Comparison of ENCODE assay signal across 30 cellular contexts in genomic region chr9:78064075-78064474, GRCh38. TPM values are rescaled to one million over a fixed set of nuclear protein-coding genes. Genes with fewer than 3 reads are reported as not detected.
A peak's percentile ranks its signal among the peaks of the same experiment; 100 is the strongest.
DNase-seq lines count a peak whose midpoint lies in the region; FAIRE-seq and TF ChIP-seq lines count a peak whose summit lies in the region.
"Had no signal": no experiment of that assay in that cellular context is flagged by ENCODE, and none has a peak within 500 bp of the region (broad histone marks: within the 10 kb centered on the region; RNA-seq: fewer than 3 reads in every experiment).

No MANE protein-coding gene starts in this region.

- no peaks in the 10 kb centered on the region for H3K27me3 ChIP-seq in MG63
- H3K27me3 ChIP-seq in astrocyte (ENCODE audit: insufficient read depth, low read length): no peaks in the 10 kb centered on the region
- H3K27me3 ChIP-seq: body of pancreas, upper lobe of left lung had no signal

- H3K4me2 ChIP-seq in astrocyte (ENCODE audit: low read length): no peak overlapping the region

- no peak overlapping the region for H3K9ac ChIP-seq in astrocyte (ENCODE audit: low read length)

- no peaks in the 10 kb centered on the region for H3K4me1 Mint-ChIP-seq in astrocyte (ENCODE audit: low read depth, unreplicated experiment)
- no peaks in the 10 kb centered on the region for H3K4me1 Mint-ChIP-seq in chondrocyte (ENCODE audit: low read depth)
- H3K4me1 Mint-ChIP-seq: B cell had no signal

- H3K4me3 ChIP-seq in MG63 (no peak overlapping the region), astrocyte (ENCODE audit: insufficient read depth, low read depth, low read length) (no peak overlapping the region), fibroblast of the aortic adventitia (ENCODE audit: low read depth, low read length) (no peak overlapping the region)
- H3K4me3 ChIP-seq: body of pancreas, skin epidermis, upper lobe of left lung had no signal

- H3K27ac Mint-ChIP-seq in astrocyte (ENCODE audit: unreplicated experiment): no peak overlapping the region
- H3K27ac Mint-ChIP-seq in chondrocyte (ENCODE audit: unreplicated experiment): no peak overlapping the region
- H3K27ac Mint-ChIP-seq: activated naive CD4-positive, alpha-beta T cell treated with anti-CD3 and anti-CD28 coated beads, Interleukin-2, amount 10 ng/mL, durations not matched to agents 7 days and 5 days; B cell; natural killer cell treated with Interleukin-12 subunit alpha and Interleukin-12 subunit beta and Interleukin-15 and Interleukin-18, amount 100 ng/mL, for 72 hours; progenitor cell of endocrine pancreas had no signal

- no peaks in the 10 kb centered on the region for H3K4me1 ChIP-seq in astrocyte (ENCODE audit: insufficient read depth, low read length)
- H3K4me1 ChIP-seq: body of pancreas, Caco-2, upper lobe of left lung had no signal

- TF ChIP-seq CTCF in astrocyte (IDR thresholded peaks at IDR 0.05; ENCODE audit: insufficient read depth, low read depth, low read length) (no peak), fibroblast of the aortic adventitia (IDR thresholded peaks at IDR 0.05; ENCODE audit: insufficient read depth, low read length) (no peak), chondrocyte (IDR thresholded peaks at IDR 0.05) (no peak)

- no peaks in the 10 kb centered on the region for H3K79me2 ChIP-seq in astrocyte (ENCODE audit: insufficient read depth, low read length)

- H3K27ac ChIP-seq in astrocyte (ENCODE audit: low read depth, low read length): no peak overlapping the region
- H3K27ac ChIP-seq: body of pancreas, HL-60, skin epidermis, upper lobe of left lung had no signal

- no peak for FAIRE-seq in astrocyte (lab: Jason Lieb, UNC)
- no peak for FAIRE-seq in GM12891 (lab: Jason Lieb, UNC)
- FAIRE-seq: TTC549 had no signal

- H3K36me3 ChIP-seq in MG63 (no peaks in the 10 kb centered on the region), astrocyte (ENCODE audit: insufficient read depth, low read length) (no peaks in the 10 kb centered on the region)
- H3K36me3 ChIP-seq: upper lobe of left lung had no signal

- no peaks in the 10 kb centered on the region for H3K27me3 Mint-ChIP-seq in astrocyte (ENCODE audit: low read depth, unreplicated experiment)
- H3K27me3 Mint-ChIP-seq in chondrocyte (ENCODE audit: low read depth): no peaks in the 10 kb centered on the region
- H3K27me3 Mint-ChIP-seq: activated naive CD4-positive, alpha-beta T cell treated with anti-CD3 and anti-CD28 coated beads, Interleukin-2, amount 10 ng/mL, durations not matched to agents 7 days and 5 days; natural killer cell treated with Interleukin-12 subunit alpha and Interleukin-12 subunit beta and Interleukin-15 and Interleukin-18, amount 100 ng/mL, for 72 hours; progenitor cell of endocrine pancreas had no signal

- DNase-seq in MG63 (peak; percentile 5), astrocyte (ENCODE audit: low read depth) (peak; percentile 8), fibroblast of the aortic adventitia (ENCODE audit: low read depth) (peak; percentile 55), pons (ENCODE audit: low spot score) (peak; percentile 91), chondrocyte (ENCODE audit: low spot score) (no peak), GM12891 (ENCODE audit: insufficient read length, low spot score) (no peak), COR-L47 (lab: John Stamatoyannopoulos, UW) (no peak), occipital lobe (lab: John Stamatoyannopoulos, UW) (no peak)
- DNase-seq: activated CD4-positive, alpha-beta T cell treated with anti-CD3 and anti-CD28 coated beads for 1 hour; activated naive CD4-positive, alpha-beta T cell treated with anti-CD3 and anti-CD28 coated beads, Interleukin-2, amount 10 ng/mL, durations not matched to agents 7 days and 5 days; activated T-cell treated with anti-CD3 and anti-CD28 coated beads, Interleukin-2, amount 50 U/mL, for 48 hours; Caco-2; dermis blood vessel endothelial cell; foreskin melanocyte; mesendoderm; NCI-H1694; NCI-H2171 treated with DMSO at 0.1 percent for 48 hours; NCI-H748 treated with DMSO at 0.1 percent for 48 hours; OCI-M1; Right ventricle myocardium superior; stimulated activated naive CD8-positive, alpha-beta T cell treated with anti-CD3 and anti-CD28 coated beads, Interleukin-15, Interleukin-2, amounts not matched to agents 100 U/mL and 50 U/mL, for 24 hours; SW 1271; upper lobe of left lung had no signal

- H3K4me3 Mint-ChIP-seq in astrocyte (ENCODE audit: unreplicated experiment) (no peak overlapping the region), chondrocyte (ENCODE audit: unreplicated experiment) (no peak overlapping the region)
- H3K4me3 Mint-ChIP-seq: activated naive CD4-positive, alpha-beta T cell treated with anti-CD3 and anti-CD28 coated beads, Interleukin-2, amount 10 ng/mL, durations not matched to agents 7 days and 5 days; B cell; natural killer cell treated with Interleukin-12 subunit alpha and Interleukin-12 subunit beta and Interleukin-15 and Interleukin-18, amount 100 ng/mL, for 72 hours had no signal

- H4K20me1 ChIP-seq in astrocyte (ENCODE audit: insufficient read depth, low read length): no peaks in the 10 kb centered on the region

- TF ChIP-seq POLR2A in GM12891 (IDR thresholded peaks at IDR 0.05; ENCODE audit: low read depth, low read length): no peak

- H3K9me3 Mint-ChIP-seq in astrocyte (ENCODE audit: unreplicated experiment): no peaks in the 10 kb centered on the region
- H3K9me3 Mint-ChIP-seq in chondrocyte (ENCODE audit: low read depth): peaks cover 12% of the 10 kb centered on the region

- H3K36me3 Mint-ChIP-seq in astrocyte (ENCODE audit: low read depth, unreplicated experiment) (no peaks in the 10 kb centered on the region), chondrocyte (ENCODE audit: low read depth) (peaks cover 2% of the 10 kb centered on the region)

- H3K9me3 ChIP-seq in MG63 (no peaks in the 10 kb centered on the region), astrocyte (ENCODE audit: insufficient read depth, low read depth, low read length) (no peaks in the 10 kb centered on the region)
- H3K9me3 ChIP-seq: body of pancreas, Caco-2 had no signal

- no peak overlapping the region for H2AFZ ChIP-seq in astrocyte (ENCODE audit: low read depth, low read length)

TF ChIP-seq in GM12891, 5 proteins besides CTCF, POLR2A, EP300 and RAD21:
- no peak for TF ChIP-seq SPI1 (IDR thresholded peaks at IDR 0.05; ENCODE audit: low read depth, low read length)
- TF ChIP-seq TAF1 (IDR thresholded peaks at IDR 0.05; ENCODE audit: low read depth, low read length): no peak
- TF ChIP-seq POLR2AphosphoS5 (IDR thresholded peaks at IDR 0.05; ENCODE audit: low read depth, low read length): no peak
- no peak for TF ChIP-seq POU2F2 (IDR thresholded peaks at IDR 0.05; ENCODE audit: low read depth, low read length)
- no peak for TF ChIP-seq PAX5 (IDR thresholded peaks at IDR 0.05; ENCODE audit: insufficient read depth, low read length, severe bottlenecking)

RNA-seq across cellular contexts. Expression of gene GNAQ, which starts 32.5 kb away (rescaled TPM):
- 13.2 and 20.2 TPM in 2 replicates for total RNA-seq in MG63 (2014; rRNA removed; shearing (Covaris generic); ENCODE audit: low replicate concordance)
- total RNA-seq in astrocyte (65.7 and 74.9 TPM in 2 replicates), fibroblast of the aortic adventitia (ENCODE audit: low replicate concordance) (58.0 and 104 TPM in 2 replicates), chondrocyte (73.8 to 88.3 TPM (median 87.0 TPM) in 3 replicates), occipital lobe (169 TPM)
- 0.18 TPM for polyA plus RNA-seq in GM12891 (2012; ENCODE audit: low read depth, missing spikeins)

Comparison
In these comparisons a context has a peak if more than half of its experiments do, and no peak if none do; other contexts are left out.
1. DNase-seq: peak in MG63 (single experiment), astrocyte (single experiment), fibroblast of the aortic adventitia (single experiment) and pons (single experiment); none in chondrocyte (single experiment), GM12891 (single experiment), COR-L47 (single experiment) and occipital lobe (single experiment).